Comparison of ENCODE assay signal across 29 cellular contexts in the genomic region with DNA sequence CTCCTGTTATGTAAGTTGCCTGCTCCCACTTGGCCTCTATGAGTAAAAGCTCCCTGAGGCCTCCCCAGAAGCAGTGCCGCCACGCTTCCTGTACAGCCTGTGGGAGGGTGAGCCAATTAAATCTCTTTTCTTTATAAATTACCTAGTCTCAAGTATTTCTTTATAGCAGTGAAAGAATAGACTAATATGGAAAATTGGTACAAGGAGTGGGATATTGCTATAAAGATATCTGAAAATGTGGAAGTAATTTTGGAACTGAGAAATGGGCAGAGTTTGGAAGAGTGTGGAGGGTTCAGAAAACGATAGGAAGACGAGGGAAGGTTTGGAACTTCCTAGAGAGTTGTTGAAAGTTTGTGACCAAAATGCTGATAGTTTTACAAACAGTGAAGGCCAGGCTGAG.
"Had no signal": no experiment of that assay in that cellular context is flagged by ENCODE, and none has a peak within 500 bp of the region (broad histone marks: within the 10 kb centered on the region; RNA-seq: fewer than 3 reads in every experiment).

No MANE protein-coding gene starts in this region.

- H3K79me2 ChIP-seq: hepatocyte had no signal

- H3K27ac ChIP-seq: colonic mucosa, coronary artery, dorsolateral prefrontal cortex, epithelial cell of prostate, esophagus muscularis mucosa, esophagus squamous epithelium, foreskin keratinocyte, gastrocnemius medialis, gastroesophageal sphincter, heart left ventricle, heart right ventricle, hepatocyte had no signal

- H2AFZ ChIP-seq: hepatocyte had no signal

- H3K4me3 Mint-ChIP-seq: dendritic cell treated with granulocyte-macrophage colony-stimulating factor and Interleukin-4, amounts not matched to agents 40 ng/mL and 50 ng/mL, for 4 days; effector memory CD8-positive, alpha-beta T cell had no signal

- H3K4me1 ChIP-seq: colonic mucosa, esophagus muscularis mucosa, esophagus squamous epithelium, foreskin keratinocyte, gastrocnemius medialis, gastroesophageal sphincter, heart left ventricle, heart right ventricle had no signal

- H3K27ac Mint-ChIP-seq: dendritic cell treated with granulocyte-macrophage colony-stimulating factor and Interleukin-4, amounts not matched to agents 40 ng/mL and 50 ng/mL, for 4 days; effector memory CD8-positive, alpha-beta T cell had no signal

- H3K9me3 ChIP-seq: colonic mucosa, esophagus squamous epithelium, gastrocnemius medialis had no signal

- H3K4me2 ChIP-seq: hepatocyte had no signal

- H3K4me3 ChIP-seq: colonic mucosa, coronary artery, dorsolateral prefrontal cortex, esophagus muscularis mucosa, esophagus squamous epithelium, gastrocnemius medialis, gastroesophageal sphincter, heart left ventricle, heart right ventricle, hepatocyte had no signal

- H3K27me3 ChIP-seq: colonic mucosa, foreskin keratinocyte, gastrocnemius medialis had no signal

- H3K9me3 Mint-ChIP-seq: effector memory CD8-positive, alpha-beta T cell had no signal

- ATAC-seq: effector memory CD8-positive, alpha-beta T cell; esophagus mucosa; foreskin keratinocyte; gastrocnemius medialis; gastroesophageal sphincter; heart left ventricle; heart right ventricle had no signal

- H3K36me3 ChIP-seq: colonic mucosa, esophagus muscularis mucosa, esophagus squamous epithelium, gastrocnemius medialis, gastroesophageal sphincter, heart left ventricle, heart right ventricle had no signal

- FAIRE-seq: colon, endometrium, endothelial cell of umbilical vein, frontal cortex had no signal

- DNase-seq: colonic mucosa; cortex of kidney; dermis blood vessel endothelial cell; dorsolateral prefrontal cortex; effector CD4-positive, alpha-beta T cell; effector CD8-positive, alpha-beta T cell; effector memory CD4-positive, alpha-beta T cell; effector memory CD8-positive, alpha-beta T cell; erythroblast; esophagus squamous epithelium; foreskin fibroblast; foreskin keratinocyte; foreskin melanocyte; gastrocnemius medialis; glutamatergic neuron; heart left ventricle; heart right ventricle; hippocampal formation had no signal
